9 cellular contexts compared by ENCODE assay signal in genomic region chr3:126911162-126912026, GRCh38.
DNase-seq lines count a peak whose midpoint lies in the region; TF ChIP-seq lines count a peak whose summit lies in the region.
"Had no signal": no experiment of that assay in that cellular context is flagged by ENCODE, and none has a peak within 500 bp of the region (broad histone marks: within the 10 kb centered on the region; RNA-seq: fewer than 3 reads in every experiment).

No MANE protein-coding gene starts in this region.

- H3K27ac Mint-ChIP-seq in glutamatergic neuron (ENCODE audit: unreplicated experiment), result no peak overlapping the region

- H2BK120ac ChIP-seq in mesendoderm (ENCODE audit: low read depth, low read length), result no peak overlapping the region

- H2AFZ ChIP-seq in GM23248, result peak overlapping the region; percentile 63

- no peaks in the 10 kb centered on the region for H3K9me3 ChIP-seq in GM23248 (ENCODE audit: low read depth)
- H3K9me3 ChIP-seq in colonic mucosa, result no peaks in the 10 kb centered on the region

- no peak overlapping the region for H4K5ac ChIP-seq in mesendoderm (ENCODE audit: low read length)

- H3K27ac ChIP-seq in GM23248 (peak overlapping the region; percentile 91), colonic mucosa (peak overlapping the region; percentile 47), mesendoderm (ENCODE audit: low read depth, low read length) (no peak overlapping the region)
- H3K27ac ChIP-seq: cardiac muscle cell had no signal

- intact Hi-C loops in colonic mucosa (cut with DNase I), result no loop called here

- H3K27me3 Mint-ChIP-seq in glutamatergic neuron (ENCODE audit: unreplicated experiment), result peaks cover 6% of the 10 kb centered on the region

- no peaks in the 10 kb centered on the region for H3K36me3 Mint-ChIP-seq in glutamatergic neuron (ENCODE audit: unreplicated experiment)

- no peak overlapping the region for H2BK15ac ChIP-seq in mesendoderm (replicated peaks; ENCODE audit: low read depth)

- no peak overlapping the region for H3K18ac ChIP-seq in mesendoderm (ENCODE audit: low read length)

- H3K9me2 ChIP-seq in GM23248 (ENCODE audit: insufficient read depth), result no peaks in the 10 kb centered on the region

- peaks cover 9% of the 10 kb centered on the region; the same call in 1 of the 2 replicates for H3F3A ChIP-seq in GM23248 (ENCODE audit: insufficient read depth)

- H3K56ac ChIP-seq in mesendoderm (ENCODE audit: low read length), result peak overlapping the region; percentile 2

- H4K20me1 ChIP-seq in GM23248 (ENCODE audit: insufficient read depth), result no peaks in the 10 kb centered on the region

- H3K23ac ChIP-seq in mesendoderm (ENCODE audit: low read length), result no peak overlapping the region

- no peaks in the 10 kb centered on the region for H3K79me2 ChIP-seq in GM23248 (ENCODE audit: insufficient read depth)
- no peaks in the 10 kb centered on the region for H3K79me2 ChIP-seq in mesendoderm (ENCODE audit: control insufficient read depth, insufficient read depth, low read length)

- no peak overlapping the region for H3K4ac ChIP-seq in mesendoderm (ENCODE audit: low read depth, low read length)

- 33 to 34% methylated on average over 13 to 15 of the region's 15 CpGs for WGBS in GM23248 (ENCODE audit: low coverage in 1 of 2, low lambda C conversion rate in 2 of 2, missing lambda C conversion rate in 2 of 2), 2 experiments
- WGBS in mesendoderm (ENCODE audit: extremely low coverage, insufficient coverage, low lambda C conversion rate), result no CpG with 5 or more reads among the region's 15 CpGs

- H3K4me3 ChIP-seq in GM23248 (no peak overlapping the region), colonic mucosa (no peak overlapping the region), mesendoderm (ENCODE audit: low read length) (no peak overlapping the region)
- H3K4me3 ChIP-seq: cardiac muscle cell had no signal

- peaks cover 9% of the 10 kb centered on the region for H3K9me3 Mint-ChIP-seq in glutamatergic neuron (ENCODE audit: unreplicated experiment)

- H2AK5ac ChIP-seq in mesendoderm (ENCODE audit: low read length), result no peak overlapping the region

- H4K8ac ChIP-seq in mesendoderm (ENCODE audit: low read depth, low read length), result no peak overlapping the region

- TF ChIP-seq CTCF in colonic mucosa (IDR thresholded peaks at IDR 0.05) (no peak), glutamatergic neuron (IDR thresholded peaks at IDR 0.05; ENCODE audit: partially characterized antibody, unreplicated experiment) (no peak)

- H3K9ac ChIP-seq in GM23248 (peak overlapping the region; percentile 54; the same call in 1 of the 2 replicates), colonic mucosa (ENCODE audit: low read depth in 2 of 2, low read length in 2 of 2) (no peak overlapping the region), mesendoderm (ENCODE audit: low read length) (no peak overlapping the region)

- H3K4me2 ChIP-seq in GM23248 (ENCODE audit: unreplicated experiment) (peak overlapping the region; percentile 30), mesendoderm (ENCODE audit: low read length) (no peak overlapping the region)

- no peaks in the 10 kb centered on the region for H3K79me1 ChIP-seq in mesendoderm (ENCODE audit: low read length)

- in situ Hi-C loops in GM23248 (cut with MboI) (no loop called here), KBM-7 (cut with MboI; ENCODE audit: low pct_unique_long_range_greater_than_20kb, low sequenced_read_pairs) (no loop called here)

- H3K27me3 ChIP-seq in GM23248 (replicated peaks; ENCODE audit: insufficient read depth) (no peaks in the 10 kb centered on the region), colonic mucosa (no peaks in the 10 kb centered on the region), mesendoderm (ENCODE audit: insufficient read depth, low read length, poor library complexity) (no peaks in the 10 kb centered on the region)
- H3K27me3 ChIP-seq: cardiac muscle cell had no signal

- H3K36me3 ChIP-seq in GM23248 (ENCODE audit: low read depth), result no peaks in the 10 kb centered on the region
- no peaks in the 10 kb centered on the region for H3K36me3 ChIP-seq in colonic mucosa
- no peaks in the 10 kb centered on the region for H3K36me3 ChIP-seq in mesendoderm (ENCODE audit: control insufficient read depth, insufficient read depth, low read length)
- H3K36me3 ChIP-seq: cardiac muscle cell had no signal

- H3K4me1 ChIP-seq in GM23248 (ENCODE audit: insufficient read depth) (peaks cover 19% of the 10 kb centered on the region), colonic mucosa (peaks cover 4% of the 10 kb centered on the region), mesendoderm (ENCODE audit: control insufficient read depth, low read depth, low read length) (no peaks in the 10 kb centered on the region)

- DNase-seq in GF-D8 (lab: John Stamatoyannopoulos, UW) (peak; percentile 91), GM23248 (peak; percentile 97), KBM-7 (peak; percentile 93), colonic mucosa (peak; percentile 42), mesendoderm (peak; percentile 90), glutamatergic neuron (no peak)
- DNase-seq in activated CD4-positive, CD25-positive, alpha-beta regulatory T cell treated with anti-CD3 and anti-CD28 coated beads, Interleukin-2, amount 50 U/mL, for 72 hours, result peak; percentile 63
- peak; percentile 57 to 58 for DNase-seq in stimulated activated CD8-positive, alpha-beta memory T cell treated with anti-CD3 and anti-CD28 coated beads, Interleukin-7, amount 100 ng/mL, for 4 hours (ENCODE audit: low read depth in 2 of 2)

- no peak overlapping the region for H2BK5ac ChIP-seq in mesendoderm (ENCODE audit: low read length)

- H3K4me3 Mint-ChIP-seq in glutamatergic neuron (ENCODE audit: unreplicated experiment), result no peak overlapping the region

- peaks cover 7% of the 10 kb centered on the region for H3K4me1 Mint-ChIP-seq in glutamatergic neuron (ENCODE audit: low read depth, unreplicated experiment)
